8 cellular contexts compared by ENCODE assay signal in genomic region chr16:1645914-1646525, GRCh38. TPM values are rescaled to one million over a fixed set of nuclear protein-coding genes. Genes with fewer than 3 reads are reported as not detected.
DNase-seq lines count a peak whose midpoint lies in the region; ATAC-seq lines count a peak whose summit lies in the region.

No MANE protein-coding gene starts in this region.

- peak; percentile 51 for DNase-seq in HT1080 (ENCODE audit: low read depth)
- peak; percentile 15 to 21 for DNase-seq in activated CD4-positive, alpha-beta T cell treated with anti-CD3 and anti-CD28 coated beads for 24 hours (ENCODE audit: low read depth in 2 of 2)
- peak; percentile 49 for DNase-seq in epithelial cell of prostate (ENCODE audit: low read depth, low spot score)
- peak; percentile 15 to 16 for DNase-seq in stimulated activated CD8-positive, alpha-beta memory T cell treated with anti-CD3 and anti-CD28 coated beads, Interleukin-2, amount 100 ng/mL, for 1 hour (ENCODE audit: low read depth in 2 of 2)
- DNase-seq in NCI-H2029 (lab: John Stamatoyannopoulos, UW), result no peak
- DNase-seq in NCI-H748 (lab: John Stamatoyannopoulos, UW; ENCODE audit: unreplicated experiment), result no peak
- DNase-seq in GM03348 (ENCODE audit: low spot score), result no peak

- no peak for ATAC-seq in GM18511 (IDR thresholded peaks at IDR 0.05; ENCODE audit: unreplicated experiment)

- H3K27ac ChIP-seq in epithelial cell of prostate, result no peak overlapping the region

RNA-seq across cellular contexts. Expression of gene JPT2, which starts 32.1 kb away (rescaled TPM):
- 87.1 and 111 TPM in 2 replicates for total RNA-seq in HT1080 (2014; rRNA removed; shearing (Covaris generic))
- polyA plus RNA-seq in HT1080 (2015; cell fraction: cytosol; rRNA removed), result 93.2 and 97.4 TPM in 2 replicates
- polyA plus RNA-seq in HT1080 (2015; cell fraction: nucleus; rRNA removed), result 63.7 and 71.6 TPM in 2 replicates

RNA-seq across cellular contexts. Expression of gene CRAMP1, which starts 33.9 kb away (rescaled TPM):
- total RNA-seq in HT1080 (2014; rRNA removed; shearing (Covaris generic)), result 5.7 and 7.0 TPM in 2 replicates
- 6.9 TPM in 2 replicates for polyA plus RNA-seq in HT1080 (2015; cell fraction: cytosol; rRNA removed)
- 20.6 and 24.2 TPM in 2 replicates for polyA plus RNA-seq in HT1080 (2015; cell fraction: nucleus; rRNA removed)

RNA-seq across cellular contexts. Expression of gene IFT140, which starts 34.1 kb away (rescaled TPM):
- total RNA-seq in HT1080 (2014; rRNA removed; shearing (Covaris generic)), result 3.3 and 5.0 TPM in 2 replicates
- polyA plus RNA-seq in HT1080 (2015; cell fraction: cytosol; rRNA removed), result 4.7 and 6.4 TPM in 2 replicates
- 17.9 and 18.8 TPM in 2 replicates for polyA plus RNA-seq in HT1080 (2015; cell fraction: nucleus; rRNA removed)

RNA-seq across cellular contexts. Expression of gene MAPK8IP3, which starts 60.0 kb away (rescaled TPM):
- total RNA-seq in HT1080 (2014; rRNA removed; shearing (Covaris generic)), result 24.4 and 27.4 TPM in 2 replicates
- 14.5 and 15.7 TPM in 2 replicates for polyA plus RNA-seq in HT1080 (2015; cell fraction: cytosol; rRNA removed)
- 396 and 436 TPM in 2 replicates for polyA plus RNA-seq in HT1080 (2015; cell fraction: nucleus; rRNA removed)

Comparison
In these comparisons a context has a peak if more than half of its experiments do, and no peak if none do; other contexts are left out.
1. DNase-seq: peak in HT1080 (single experiment), activated CD4-positive, alpha-beta T cell treated with anti-CD3 and anti-CD28 coated beads for 24 hours (2 of 2), epithelial cell of prostate (single experiment) and stimulated activated CD8-positive, alpha-beta memory T cell treated with anti-CD3 and anti-CD28 coated beads, Interleukin-2, amount 100 ng/mL, for 1 hour (2 of 2); none in NCI-H2029 (single experiment), NCI-H748 (single experiment) and GM03348 (single experiment).